Comparison of ENCODE assay signal across 1 cellular context in the genomic region with DNA sequence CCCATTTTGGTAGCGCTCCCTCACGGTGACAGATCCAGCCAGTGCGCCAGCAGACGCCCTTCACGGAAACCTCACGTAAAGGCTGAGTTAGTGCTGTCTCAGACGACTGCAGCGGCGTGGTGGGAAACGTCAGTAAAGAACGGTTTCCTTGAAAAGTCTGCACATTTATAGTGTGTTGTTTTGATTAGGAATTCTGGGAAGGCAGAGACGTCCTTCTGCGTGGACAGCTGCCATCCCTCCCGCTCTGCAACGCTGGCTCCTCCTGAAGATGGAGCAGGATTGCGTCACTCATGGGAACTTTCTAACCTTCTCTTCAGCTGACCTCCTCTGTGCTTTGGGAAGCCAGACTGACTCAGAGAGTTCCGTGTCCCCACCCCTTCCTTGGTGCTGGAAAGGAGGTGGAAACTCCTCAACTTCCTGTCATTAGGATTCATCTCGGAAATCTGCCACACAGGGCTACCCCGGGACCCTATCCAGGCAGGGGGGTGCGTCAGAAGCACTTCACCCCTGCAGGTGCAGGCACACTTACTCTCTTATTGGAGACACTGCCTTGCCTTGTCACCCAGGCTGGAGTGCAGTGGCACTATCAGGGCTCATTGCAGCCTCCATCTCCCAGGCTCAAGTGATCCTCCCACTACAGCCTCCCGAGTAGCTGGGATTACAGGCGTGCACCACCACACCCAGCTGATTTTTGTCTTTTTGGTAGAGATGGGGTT.
TF ChIP-seq lines count a peak whose summit lies in the region.

No MANE protein-coding gene starts in this region.

TF ChIP-seq in liver, 16 proteins besides CTCF, POLR2A, EP300 and RAD21 (continued from another document):
- TF ChIP-seq, protein P1, sequence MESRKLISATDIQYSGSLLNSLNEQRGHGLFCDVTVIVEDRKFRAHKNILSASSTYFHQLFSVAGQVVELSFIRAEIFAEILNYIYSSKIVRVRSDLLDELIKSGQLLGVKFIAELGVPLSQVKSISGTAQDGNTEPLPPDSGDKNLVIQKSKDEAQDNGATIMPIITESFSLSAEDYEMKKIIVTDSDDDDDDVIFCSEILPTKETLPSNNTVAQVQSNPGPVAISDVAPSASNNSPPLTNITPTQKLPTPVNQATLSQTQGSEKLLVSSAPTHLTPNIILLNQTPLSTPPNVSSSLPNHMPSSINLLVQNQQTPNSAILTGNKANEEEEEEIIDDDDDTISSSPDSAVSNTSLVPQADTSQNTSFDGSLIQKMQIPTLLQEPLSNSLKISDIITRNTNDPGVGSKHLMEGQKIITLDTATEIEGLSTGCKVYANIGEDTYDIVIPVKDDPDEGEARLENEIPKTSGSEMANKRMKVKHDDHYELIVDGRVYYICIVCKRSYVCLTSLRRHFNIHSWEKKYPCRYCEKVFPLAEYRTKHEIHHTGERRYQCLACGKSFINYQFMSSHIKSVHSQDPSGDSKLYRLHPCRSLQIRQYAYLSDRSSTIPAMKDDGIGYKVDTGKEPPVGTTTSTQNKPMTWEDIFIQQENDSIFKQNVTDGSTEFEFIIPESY (IDR thresholded peaks at IDR 0.05): no peak
- TF ChIP-seq SP1 (IDR thresholded peaks at IDR 0.05) (peak; percentile 32), FOXA1 (IDR thresholded peaks at IDR 0.05) (no peak), FOXA2 (IDR thresholded peaks at IDR 0.05) (no peak)
- TF ChIP-seq, protein P2, sequence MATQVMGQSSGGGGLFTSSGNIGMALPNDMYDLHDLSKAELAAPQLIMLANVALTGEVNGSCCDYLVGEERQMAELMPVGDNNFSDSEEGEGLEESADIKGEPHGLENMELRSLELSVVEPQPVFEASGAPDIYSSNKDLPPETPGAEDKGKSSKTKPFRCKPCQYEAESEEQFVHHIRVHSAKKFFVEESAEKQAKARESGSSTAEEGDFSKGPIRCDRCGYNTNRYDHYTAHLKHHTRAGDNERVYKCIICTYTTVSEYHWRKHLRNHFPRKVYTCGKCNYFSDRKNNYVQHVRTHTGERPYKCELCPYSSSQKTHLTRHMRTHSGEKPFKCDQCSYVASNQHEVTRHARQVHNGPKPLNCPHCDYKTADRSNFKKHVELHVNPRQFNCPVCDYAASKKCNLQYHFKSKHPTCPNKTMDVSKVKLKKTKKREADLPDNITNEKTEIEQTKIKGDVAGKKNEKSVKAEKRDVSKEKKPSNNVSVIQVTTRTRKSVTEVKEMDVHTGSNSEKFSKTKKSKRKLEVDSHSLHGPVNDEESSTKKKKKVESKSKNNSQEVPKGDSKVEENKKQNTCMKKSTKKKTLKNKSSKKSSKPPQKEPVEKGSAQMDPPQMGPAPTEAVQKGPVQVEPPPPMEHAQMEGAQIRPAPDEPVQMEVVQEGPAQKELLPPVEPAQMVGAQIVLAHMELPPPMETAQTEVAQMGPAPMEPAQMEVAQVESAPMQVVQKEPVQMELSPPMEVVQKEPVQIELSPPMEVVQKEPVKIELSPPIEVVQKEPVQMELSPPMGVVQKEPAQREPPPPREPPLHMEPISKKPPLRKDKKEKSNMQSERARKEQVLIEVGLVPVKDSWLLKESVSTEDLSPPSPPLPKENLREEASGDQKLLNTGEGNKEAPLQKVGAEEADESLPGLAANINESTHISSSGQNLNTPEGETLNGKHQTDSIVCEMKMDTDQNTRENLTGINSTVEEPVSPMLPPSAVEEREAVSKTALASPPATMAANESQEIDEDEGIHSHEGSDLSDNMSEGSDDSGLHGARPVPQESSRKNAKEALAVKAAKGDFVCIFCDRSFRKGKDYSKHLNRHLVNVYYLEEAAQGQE (IDR thresholded peaks at IDR 0.05): peak; percentile 70
